22 cellular contexts compared by ENCODE assay signal in genomic region chr22:47862394-47862793, GRCh38.
"Had no signal": no experiment of that assay in that cellular context is flagged by ENCODE, and none has a peak within 500 bp of the region (broad histone marks: within the 10 kb centered on the region; RNA-seq: fewer than 3 reads in every experiment).

No MANE protein-coding gene starts in this region.

- H3K4me3 ChIP-seq: colonic mucosa, dorsolateral prefrontal cortex, esophagus squamous epithelium, gastrocnemius medialis, gastroesophageal sphincter, heart left ventricle, heart right ventricle had no signal

- H3K27me3 ChIP-seq: colonic mucosa, foreskin keratinocyte, gastrocnemius medialis had no signal

- H3K4me3 Mint-ChIP-seq: dendritic cell treated with granulocyte-macrophage colony-stimulating factor and Interleukin-4, amounts not matched to agents 40 ng/mL and 50 ng/mL, for 4 days; effector memory CD8-positive, alpha-beta T cell; endodermal cell had no signal

- H3K27ac Mint-ChIP-seq: dendritic cell treated with granulocyte-macrophage colony-stimulating factor and Interleukin-4, amounts not matched to agents 40 ng/mL and 50 ng/mL, for 4 days; effector memory CD8-positive, alpha-beta T cell; endodermal cell had no signal

- H3K4me1 Mint-ChIP-seq: endodermal cell had no signal

- H3K9me3 ChIP-seq: colonic mucosa, esophagus squamous epithelium, gastrocnemius medialis had no signal

- H3K9me3 Mint-ChIP-seq: dendritic cell treated with granulocyte-macrophage colony-stimulating factor and Interleukin-4, amounts not matched to agents 40 ng/mL and 50 ng/mL, for 4 days; effector memory CD8-positive, alpha-beta T cell had no signal

- H3K4me1 ChIP-seq: colonic mucosa, esophagus squamous epithelium, foreskin keratinocyte, gastrocnemius medialis, gastroesophageal sphincter, heart left ventricle, heart right ventricle had no signal

- H3K27ac ChIP-seq: colonic mucosa, dorsolateral prefrontal cortex, epithelial cell of prostate, esophagus squamous epithelium, foreskin keratinocyte, gastrocnemius medialis, gastroesophageal sphincter, heart left ventricle, heart right ventricle had no signal

- DNase-seq: colonic mucosa; cortex of kidney; dermis blood vessel endothelial cell; dorsolateral prefrontal cortex; effector CD4-positive, alpha-beta T cell; effector CD8-positive, alpha-beta T cell; effector memory CD4-positive, alpha-beta T cell; effector memory CD8-positive, alpha-beta T cell; endodermal cell; erythroblast; esophagus squamous epithelium; foreskin fibroblast; foreskin keratinocyte; foreskin melanocyte; gastrocnemius medialis; glutamatergic neuron; heart left ventricle; heart right ventricle had no signal

- H3K36me3 ChIP-seq: colonic mucosa, esophagus squamous epithelium, gastrocnemius medialis, gastroesophageal sphincter, heart left ventricle, heart right ventricle had no signal

- ATAC-seq: effector memory CD8-positive, alpha-beta T cell; esophagus mucosa; foreskin keratinocyte; gastrocnemius medialis; gastroesophageal sphincter; heart left ventricle; heart right ventricle had no signal
